Comparison of ENCODE assay signal across 22 cellular contexts in genomic region chr5:74227081-74227480, GRCh38.
A peak's percentile ranks its signal among the peaks of the same experiment; 100 is the strongest.
DNase-seq lines count a peak whose midpoint lies in the region; ATAC-seq and TF ChIP-seq lines count a peak whose summit lies in the region.
"Had no signal": no experiment of that assay in that cellular context is flagged by ENCODE, and none has a peak within 500 bp of the region (broad histone marks: within the 10 kb centered on the region; RNA-seq: fewer than 3 reads in every experiment).

No MANE protein-coding gene starts in this region.

- H3K4me1 ChIP-seq in osteoblast (ENCODE audit: insufficient read depth, low read length), result peaks cover 11% of the 10 kb centered on the region
- H3K4me1 ChIP-seq: Caco-2 had no signal

- H3K27me3 ChIP-seq in osteoblast (ENCODE audit: insufficient read depth, low read length), result no peaks in the 10 kb centered on the region
- H3K27me3 ChIP-seq: BLaER1 treated with 17β-estradiol and CSF1 and Interleukin-3, amounts not matched to agents 10 nM and 100 nM; SJSA1 had no signal

- H3K36me3 Mint-ChIP-seq in brain, result peaks cover 4% of the 10 kb centered on the region
- H3K36me3 Mint-ChIP-seq: CD4-positive, alpha-beta memory T cell; IgD-negative memory B cell had no signal

- no peak overlapping the region for H3K4me2 ChIP-seq in osteoblast (ENCODE audit: insufficient read depth, low read length)
- H3K4me2 ChIP-seq: BLaER1 treated with 17β-estradiol and CSF1 and Interleukin-3, amounts not matched to agents 10 nM and 100 nM had no signal

- TF ChIP-seq CTCF in brain (conservative IDR thresholded peaks at IDR 0.05), result no peak
- TF ChIP-seq CTCF in osteoblast (IDR thresholded peaks at IDR 0.05; ENCODE audit: extremely low read depth, low read depth, low read length), result no peak
- no peak for TF ChIP-seq CTCF in GM13976 (IDR thresholded peaks at IDR 0.05; ENCODE audit: borderline replicate concordance, control extremely low read depth, extremely low read depth, insufficient read depth, missing control alignments)

- peak overlapping the region; percentile 12 for H2AFZ ChIP-seq in osteoblast (ENCODE audit: low read length)

- peak; percentile 13 for DNase-seq in globus pallidus (ENCODE audit: low spot score)
- DNase-seq in osteoblast (ENCODE audit: insufficient read length, low spot score, missing footprints), result peak; percentile 10
- no peak for DNase-seq in GM13976 (ENCODE audit: low spot score)
- DNase-seq in stimulated activated naive CD8-positive, alpha-beta T cell treated with anti-CD3 and anti-CD28 coated beads, Interleukin-15, Interleukin-2, amounts not matched to agents 100 U/mL and 50 U/mL, for 24 hours, result no peak
- DNase-seq in UCSD-AML1 (lab: John Stamatoyannopoulos, UW; ENCODE audit: unreplicated experiment), result no peak
- DNase-seq: Caco-2; CD4-positive, alpha-beta memory T cell; DMS 273 treated with DMSO at 0.1 percent for 48 hours; DMS79 treated with DMSO at 0.1 percent for 48 hours; MV-4-11; NCI-H1105 treated with DMSO at 0.1 percent for 48 hours; NCI-H1694; NCI-H2081; NCI-H2171; NCI-H345; NCI-H526; OCI-M1 had no signal

- no peaks in the 10 kb centered on the region for H3K36me3 ChIP-seq in osteoblast (ENCODE audit: insufficient read depth, low read length)
- H3K36me3 ChIP-seq: BLaER1 treated with 17β-estradiol and CSF1 and Interleukin-3, amounts not matched to agents 10 nM and 100 nM; SJSA1 had no signal

- H3K4me3 Mint-ChIP-seq in brain, result peak overlapping the region in 1 of 5 experiments; percentile 46
- H3K4me3 Mint-ChIP-seq: CD4-positive, alpha-beta memory T cell; IgD-negative memory B cell had no signal

- no peak overlapping the region for H3K27ac ChIP-seq in osteoblast (ENCODE audit: low read depth, low read length)
- H3K27ac ChIP-seq in temporal lobe (ENCODE audit: low read depth, low read length), result peak overlapping the region; percentile 51
- H3K27ac ChIP-seq: BLaER1 treated with 17β-estradiol and CSF1 and Interleukin-3, amounts not matched to agents 10 nM and 100 nM; SJSA1 had no signal

- H3K4me3 ChIP-seq in osteoblast (ENCODE audit: insufficient read depth, low read length), result no peak overlapping the region
- H3K4me3 ChIP-seq: BLaER1 treated with 17β-estradiol and CSF1 and Interleukin-3, amounts not matched to agents 10 nM and 100 nM; SJSA1 had no signal

- no peaks in the 10 kb centered on the region for H4K20me1 ChIP-seq in osteoblast (ENCODE audit: insufficient read depth, low read length)
- H4K20me1 ChIP-seq: BLaER1 treated with 17β-estradiol and CSF1 and Interleukin-3, amounts not matched to agents 10 nM and 100 nM had no signal

- no peaks in the 10 kb centered on the region for H3K9me3 ChIP-seq in osteoblast (ENCODE audit: low read depth, low read length)
- H3K9me3 ChIP-seq: SJSA1 had no signal

- H3K27ac Mint-ChIP-seq in brain, result peak overlapping the region in 3 of 5 experiments; percentile 0 to 77 (median 65)
- H3K27ac Mint-ChIP-seq: CD4-positive, alpha-beta memory T cell; IgD-negative memory B cell had no signal

- H3K4me1 Mint-ChIP-seq in brain, result peaks cover 20% of the 10 kb centered on the region
- H3K4me1 Mint-ChIP-seq: CD4-positive, alpha-beta memory T cell; IgD-negative memory B cell had no signal

- in situ Hi-C loops in GM13976 (cut with MboI; ENCODE audit: low sequenced_read_pairs, unreplicated experiment), result no loop called here

- peaks cover 4 to 33% (median 16%) of the 10 kb centered on the region in 5 experiments for H3K9me3 Mint-ChIP-seq in brain

- H3K27me3 Mint-ChIP-seq in brain, result peaks cover 4% of the 10 kb centered on the region

- ATAC-seq in stimulated activated naive CD8-positive, alpha-beta T cell treated with anti-CD3 and anti-CD28 coated beads, Interleukin-15, Interleukin-2, amounts not matched to agents 100 U/mL and 50 U/mL, for 24 hours, result no peak

- no peaks in the 10 kb centered on the region for H3K79me2 ChIP-seq in osteoblast (ENCODE audit: insufficient read depth, low read length)

Comparison
In these comparisons a context has a peak if more than half of its experiments do, and no peak if none do; other contexts are left out.
1. DNase-seq: peak in globus pallidus (single experiment) and osteoblast (single experiment); none in GM13976 (single experiment), stimulated activated naive CD8-positive, alpha-beta T cell treated with anti-CD3 and anti-CD28 coated beads, Interleukin-15, Interleukin-2, amounts not matched to agents 100 U/mL and 50 U/mL, for 24 hours (single experiment) and UCSD-AML1 (single experiment).